In the genomic region with DNA sequence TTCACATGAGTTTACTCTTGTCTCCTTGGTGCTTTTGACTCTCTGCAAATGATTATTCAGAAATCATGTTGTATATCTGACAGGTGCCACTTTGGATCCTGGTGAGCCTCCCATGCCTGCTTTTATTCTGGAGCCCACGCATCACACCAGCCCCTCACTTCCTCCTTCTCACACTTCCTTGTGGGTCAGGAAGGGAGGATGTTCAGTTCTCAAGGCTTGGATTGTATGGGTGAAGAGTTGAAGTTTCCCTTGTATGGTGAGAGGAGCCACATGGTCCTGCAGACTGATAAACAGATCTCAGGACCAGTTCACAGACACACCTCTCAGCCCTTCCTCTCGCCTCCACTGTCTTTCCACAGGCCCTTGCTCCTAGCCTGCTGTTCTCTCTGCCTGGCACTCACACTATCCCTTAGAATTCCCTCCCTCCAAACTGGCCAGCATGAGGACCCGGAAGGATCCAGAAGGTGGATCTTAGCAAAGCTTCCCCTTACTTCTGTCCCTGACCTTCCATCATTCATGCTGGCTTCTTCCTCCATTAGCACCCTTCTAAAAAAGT, we compare ENCODE assay signal across 24 cellular contexts.
"Had no signal": no experiment of that assay in that cellular context is flagged by ENCODE, and none has a peak within 500 bp of the region (broad histone marks: within the 10 kb centered on the region; RNA-seq: fewer than 3 reads in every experiment).

No MANE protein-coding gene starts in this region.

- H3K4me3 Mint-ChIP-seq: dendritic cell treated with granulocyte-macrophage colony-stimulating factor and Interleukin-4, amounts not matched to agents 40 ng/mL and 50 ng/mL, for 4 days; endodermal cell; memory B cell; natural killer cell; stimulated activated effector memory CD8-positive, alpha-beta T cell treated with anti-CD3 and anti-CD28 coated beads, Interleukin-12 subunit alpha, Interleukin-12 subunit beta, amount 100 ng/mL, for 72 hours had no signal

- H3K36me3 ChIP-seq: colonic mucosa, heart right ventricle, left ventricle myocardium inferior, lower lobe of right lung, neutrophil, thoracic aorta, tibial nerve, upper lobe of left lung, uterus had no signal

- H3K27me3 ChIP-seq: colonic mucosa, foreskin keratinocyte, heart right ventricle, neutrophil, tibial nerve, upper lobe of left lung, uterus had no signal

- H3K9me3 Mint-ChIP-seq: dendritic cell treated with granulocyte-macrophage colony-stimulating factor and Interleukin-4, amounts not matched to agents 40 ng/mL and 50 ng/mL, for 4 days; endodermal cell; memory B cell; natural killer cell had no signal

- H3K9ac ChIP-seq: parathyroid adenoma had no signal

- DNase-seq: colonic mucosa; effector CD8-positive, alpha-beta T cell; glutamatergic neuron; left ventricle myocardium inferior; lower lobe of right lung; natural killer cell; stimulated activated CD4-positive, alpha-beta T cell treated with anti-CD3 and anti-CD28 coated beads, Interleukin-2, amount 100 ng/mL, for 24 hours; stimulated activated CD4-positive, alpha-beta T cell treated with anti-CD3 and anti-CD28 coated beads, Interleukin-4, amount 100 ng/mL, for 24 hours; stimulated activated naive CD8-positive, alpha-beta T cell treated with anti-CD3 and anti-CD28 coated beads, Interleukin-15, Interleukin-2, amounts not matched to agents 100 U/mL and 50 U/mL, for 24 hours; upper lobe of left lung had no signal

- H3K27ac ChIP-seq: colonic mucosa, epithelial cell of prostate, foreskin keratinocyte, heart right ventricle, left ventricle myocardium inferior, lower lobe of right lung, neutrophil, parathyroid adenoma, thoracic aorta, tibial nerve, upper lobe of left lung, uterus had no signal

- H3K27ac Mint-ChIP-seq: dendritic cell treated with granulocyte-macrophage colony-stimulating factor and Interleukin-4, amounts not matched to agents 40 ng/mL and 50 ng/mL, for 4 days; endodermal cell; memory B cell; natural killer cell; progenitor cell of endocrine pancreas; stimulated activated effector memory CD8-positive, alpha-beta T cell treated with anti-CD3 and anti-CD28 coated beads, Interleukin-12 subunit alpha, Interleukin-12 subunit beta, amount 100 ng/mL, for 72 hours had no signal

- H3K27me3 Mint-ChIP-seq: dendritic cell treated with granulocyte-macrophage colony-stimulating factor and Interleukin-4, amounts not matched to agents 40 ng/mL and 50 ng/mL, for 4 days had no signal

- H2AFZ ChIP-seq: parathyroid adenoma had no signal

- H3K4me3 ChIP-seq: colonic mucosa, heart right ventricle, left ventricle myocardium inferior, lower lobe of right lung, smooth muscle cell, thoracic aorta, tibial nerve, upper lobe of left lung, uterus had no signal

- H3K4me2 ChIP-seq: smooth muscle cell had no signal

- H3K36me3 Mint-ChIP-seq: memory B cell; natural killer cell; stimulated activated effector memory CD8-positive, alpha-beta T cell treated with anti-CD3 and anti-CD28 coated beads, Interleukin-12 subunit alpha, Interleukin-12 subunit beta, amount 100 ng/mL, for 72 hours had no signal

- H3K9me3 ChIP-seq: colonic mucosa, lower lobe of right lung, neutrophil, thoracic aorta, upper lobe of left lung, uterus had no signal

- H3K79me2 ChIP-seq: parathyroid adenoma had no signal

- H3K4me1 Mint-ChIP-seq: endodermal cell; memory B cell; natural killer cell; stimulated activated effector memory CD8-positive, alpha-beta T cell treated with anti-CD3 and anti-CD28 coated beads, Interleukin-12 subunit alpha, Interleukin-12 subunit beta, amount 100 ng/mL, for 72 hours had no signal

- H3K4me1 ChIP-seq: colonic mucosa, foreskin keratinocyte, heart right ventricle, left ventricle myocardium inferior, lower lobe of right lung, parathyroid adenoma, upper lobe of left lung, uterus had no signal
